8 cellular contexts compared by ENCODE assay signal in genomic region chr16:27550582-27550920, GRCh38. TPM values are rescaled to one million over a fixed set of nuclear protein-coding genes. Genes with fewer than 3 reads are reported as not detected.
A peak's percentile ranks its signal among the peaks of the same experiment; 100 is the strongest.
DNase-seq lines count a peak whose midpoint lies in the region; ATAC-seq and TF ChIP-seq lines count a peak whose summit lies in the region.

No MANE protein-coding gene starts in this region.

- H3K9ac ChIP-seq in NT2/D1 (ENCODE audit: insufficient read length, low read depth) (peak overlapping the region; percentile 98), endodermal cell (ENCODE audit: extremely low read depth, low read length, poor library complexity, severe bottlenecking) (peak overlapping the region; percentile 79), neuronal stem cell (ENCODE audit: low read depth, low read length, poor library complexity) (peak overlapping the region; percentile 87)

- H3K4me2 ChIP-seq in neuronal stem cell (ENCODE audit: insufficient read depth, low read length, poor library complexity, severe bottlenecking) = peak overlapping the region; percentile 59

- H3K14ac ChIP-seq in neuronal stem cell (ENCODE audit: low read length) = no peak overlapping the region

- CTCF ChIA-PET in CD4-positive, alpha-beta T cell (lab: Charles Lee) = interaction anchor here (1.1 kb wide), 1 partner anchor 441 kb away, joined by 3 read pairs; no protein-coding TSS in a partner anchor

- no peak for DNase-seq in CD4-positive, alpha-beta T cell
- DNase-seq in NT2/D1 (ENCODE audit: low read depth, low spot score) = no peak
- no peak for DNase-seq in endodermal cell
- DNase-seq in neuronal stem cell (ENCODE audit: low spot score) = no peak
- DNase-seq in NCI-H1048 (lab: John Stamatoyannopoulos, UW) = no peak
- DNase-seq in GM19238 (ENCODE audit: insufficient read length, low spot score) = no peak
- DNase-seq in dedifferentiated amniotic fluid mesenchymal stem cell (ENCODE audit: extremely low spot score) = no peak

- H3K4ac ChIP-seq in neuronal stem cell (ENCODE audit: low read length) = no peak overlapping the region

- no peak for ATAC-seq in CD4-positive, alpha-beta T cell (ENCODE audit: poor library complexity)
- no peak for ATAC-seq in GM18520 (IDR thresholded peaks at IDR 0.05; ENCODE audit: unreplicated experiment)

- POLR2A ChIA-PET in CD4-positive, alpha-beta T cell (lab: Charles Lee) = interaction anchor here (0.7 to 2.5 kb wide), 7 partner anchors 39 to 441 kb away, joined by 3 to 8 read pairs (median 3); no protein-coding TSS in a partner anchor

- TF ChIP-seq CTCF in CD4-positive, alpha-beta T cell (IDR thresholded peaks at IDR 0.05) = no peak
- TF ChIP-seq CTCF in endodermal cell (conservative IDR thresholded peaks at IDR 0.05) = no peak

- no peak overlapping the region for H4K8ac ChIP-seq in neuronal stem cell (ENCODE audit: low read depth, low read length)

- H2BK5ac ChIP-seq in neuronal stem cell (ENCODE audit: low read length) = no peak overlapping the region

- H3K18ac ChIP-seq in neuronal stem cell (ENCODE audit: low read length) = no peak overlapping the region

- peak overlapping the region; percentile 90 for H2AFZ ChIP-seq in neuronal stem cell (ENCODE audit: low read length)

- H3K27ac ChIP-seq in CD4-positive, alpha-beta T cell (ENCODE audit: low read depth, low read length) = peak overlapping the region; percentile 80
- H3K27ac ChIP-seq in endodermal cell (ENCODE audit: low read depth, low read length) (no peak overlapping the region), neuronal stem cell (replicated peaks; ENCODE audit: low read length) (no peak overlapping the region)

- H3K36me3 Mint-ChIP-seq in CD4-positive, alpha-beta T cell (ENCODE audit: low read depth) = peaks cover 32% of the 10 kb centered on the region
- peaks cover 14% of the 10 kb centered on the region for H3K36me3 Mint-ChIP-seq in endodermal cell (ENCODE audit: low read depth)

- H3K27me3 ChIP-seq in CD4-positive, alpha-beta T cell (ENCODE audit: control insufficient read depth, insufficient read depth, low read length) = no peaks in the 10 kb centered on the region
- no peaks in the 10 kb centered on the region for H3K27me3 ChIP-seq in NT2/D1 (ENCODE audit: insufficient read depth, insufficient read length)
- no peaks in the 10 kb centered on the region for H3K27me3 ChIP-seq in endodermal cell (ENCODE audit: control insufficient read depth, insufficient read depth, low read length, poor library complexity, severe bottlenecking)
- no peaks in the 10 kb centered on the region for H3K27me3 ChIP-seq in neuronal stem cell (ENCODE audit: control insufficient read depth in 3 of 3, insufficient read depth in 3 of 3, low read depth in 1 of 3, low read length in 3 of 3)

- no peak overlapping the region for H2AK5ac ChIP-seq in neuronal stem cell (ENCODE audit: low read depth, low read length)

- H3K27ac Mint-ChIP-seq in CD4-positive, alpha-beta T cell = peak overlapping the region; percentile 98
- H3K27ac Mint-ChIP-seq in endodermal cell = peak overlapping the region; percentile 98

- WGBS in endodermal cell (ENCODE audit: insufficient coverage in 1 of 2, insufficient read length in 1 of 2), 2 experiments = 62 to 76% methylated on average over 3 to 4 of the region's 4 CpGs
- no CpG with 5 or more reads among the region's 4 CpGs for WGBS in neuronal stem cell (ENCODE audit: extremely low coverage in 2 of 2, insufficient read length in 2 of 2, insufficient replicate concordance in 1 of 2), 2 donors

- H3K4me1 Mint-ChIP-seq in CD4-positive, alpha-beta T cell (ENCODE audit: low read depth) = peaks cover 50% of the 10 kb centered on the region
- H3K4me1 Mint-ChIP-seq in endodermal cell = peaks cover 22% of the 10 kb centered on the region

- intact Hi-C loops in CD4-positive, alpha-beta T cell (cut with DNase I, micrococcal nuclease) = loop anchor here in 1 of 2 experiments (5.0 kb wide), 1 partner anchor 662 kb away; the partner anchor contains the start of gene XPO6

- H3K4me1 ChIP-seq in NT2/D1 (ENCODE audit: insufficient read depth, insufficient read length) = no peaks in the 10 kb centered on the region
- H3K4me1 ChIP-seq in endodermal cell (ENCODE audit: control insufficient read depth, insufficient read depth, low read length) = no peaks in the 10 kb centered on the region
- peaks cover 1 to 4% of the 10 kb centered on the region in 2 donors for H3K4me1 ChIP-seq in neuronal stem cell (ENCODE audit: control insufficient read depth in 2 of 2, insufficient read depth in 1 of 2, low read depth in 1 of 2, low read length in 2 of 2)

- no peaks in the 10 kb centered on the region for H3K9me3 ChIP-seq in CD4-positive, alpha-beta T cell (ENCODE audit: control insufficient read depth, low read length)
- H3K9me3 ChIP-seq in NT2/D1 (ENCODE audit: insufficient read depth, low read length) = no peaks in the 10 kb centered on the region
- H3K9me3 ChIP-seq in endodermal cell (ENCODE audit: control insufficient read depth, low read length) = no peaks in the 10 kb centered on the region
- no peaks in the 10 kb centered on the region for H3K9me3 ChIP-seq in neuronal stem cell (replicated peaks in 1 of 2; ENCODE audit: control insufficient read depth in 2 of 2, insufficient read depth in 1 of 2, low read depth in 1 of 2, low read length in 2 of 2)

- H2BK12ac ChIP-seq in neuronal stem cell (ENCODE audit: low read length) = no peak overlapping the region

- H2BK15ac ChIP-seq in neuronal stem cell (ENCODE audit: low read length) = no peak overlapping the region

- no peak overlapping the region for H3K23ac ChIP-seq in neuronal stem cell (ENCODE audit: low read depth, low read length, poor library complexity)

- H2BK120ac ChIP-seq in neuronal stem cell (ENCODE audit: low read depth, low read length) = no peak overlapping the region

- H3K4me3 ChIP-seq in NT2/D1 (ENCODE audit: insufficient read length, low read depth) = peak overlapping the region; percentile 98
- H3K4me3 ChIP-seq in endodermal cell (ENCODE audit: low read length) = peak overlapping the region; percentile 99
- H3K4me3 ChIP-seq in neuronal stem cell (ENCODE audit: low read length in 2 of 2) = peak overlapping the region; percentile 88 to 99

- peaks cover 7% of the 10 kb centered on the region for H3K79me1 ChIP-seq in neuronal stem cell (ENCODE audit: low read depth, low read length)

- H3K4me3 Mint-ChIP-seq in CD4-positive, alpha-beta T cell = peak overlapping the region; percentile 98
- peak overlapping the region; percentile 99 for H3K4me3 Mint-ChIP-seq in endodermal cell

- H3K9me3 Mint-ChIP-seq in CD4-positive, alpha-beta T cell = no peaks in the 10 kb centered on the region
- H3K9me3 Mint-ChIP-seq in endodermal cell = no peaks in the 10 kb centered on the region

- no peaks in the 10 kb centered on the region for H3K27me3 Mint-ChIP-seq in CD4-positive, alpha-beta T cell
- H3K27me3 Mint-ChIP-seq in endodermal cell (ENCODE audit: insufficient read depth) = no peaks in the 10 kb centered on the region

- peaks cover 35% of the 10 kb centered on the region for H3K36me3 ChIP-seq in NT2/D1 (ENCODE audit: insufficient read depth, insufficient read length, low read length)
- peaks cover 11% of the 10 kb centered on the region for H3K36me3 ChIP-seq in endodermal cell (ENCODE audit: control insufficient read depth, insufficient read depth, low read length)
- H3K36me3 ChIP-seq in neuronal stem cell (replicated peaks in 1 of 2; ENCODE audit: control insufficient read depth in 2 of 2, insufficient read depth in 2 of 2, low read length in 2 of 2) = peaks cover 4 to 22% of the 10 kb centered on the region in 2 donors

- H4K91ac ChIP-seq in neuronal stem cell (ENCODE audit: low read depth, low read length, poor library complexity) = no peak overlapping the region

RNA-seq across cellular contexts. Expression of gene KATNIP, which starts 0.6 kb away (rescaled TPM):
- 10 to 100 TPM; 18.5 to 20.9 TPM for total RNA-seq in CD4-positive, alpha-beta T cell
- total RNA-seq in endodermal cell = 10 to 100 TPM; 33.6 to 39.1 TPM
- polyA plus RNA-seq in endodermal cell (2013, experiment 1 of 2) = 14.5 TPM
- 13.9 TPM for polyA plus RNA-seq in endodermal cell (2013, experiment 2 of 2)
- 11.0 TPM for polyA plus RNA-seq in neuronal stem cell (2013, experiment 1 of 2)
- 11.2 TPM for polyA plus RNA-seq in neuronal stem cell (2013, experiment 2 of 2)

RNA-seq across cellular contexts. Expression of gene GTF3C1, which starts 0.8 kb away (rescaled TPM):
- 10 to 100 TPM; 43.6 to 44.5 TPM for total RNA-seq in CD4-positive, alpha-beta T cell
- total RNA-seq in endodermal cell = 100 to 1,000 TPM; 138 TPM
- 73.5 TPM for polyA plus RNA-seq in endodermal cell (2013, experiment 1 of 2)
- 77.1 TPM for polyA plus RNA-seq in endodermal cell (2013, experiment 2 of 2)
- polyA plus RNA-seq in neuronal stem cell (2013, experiment 1 of 2) = 42.8 TPM
- polyA plus RNA-seq in neuronal stem cell (2013, experiment 2 of 2) = 43.8 TPM
